ENCODE assay signal across 24 cellular contexts in the genomic region with DNA sequence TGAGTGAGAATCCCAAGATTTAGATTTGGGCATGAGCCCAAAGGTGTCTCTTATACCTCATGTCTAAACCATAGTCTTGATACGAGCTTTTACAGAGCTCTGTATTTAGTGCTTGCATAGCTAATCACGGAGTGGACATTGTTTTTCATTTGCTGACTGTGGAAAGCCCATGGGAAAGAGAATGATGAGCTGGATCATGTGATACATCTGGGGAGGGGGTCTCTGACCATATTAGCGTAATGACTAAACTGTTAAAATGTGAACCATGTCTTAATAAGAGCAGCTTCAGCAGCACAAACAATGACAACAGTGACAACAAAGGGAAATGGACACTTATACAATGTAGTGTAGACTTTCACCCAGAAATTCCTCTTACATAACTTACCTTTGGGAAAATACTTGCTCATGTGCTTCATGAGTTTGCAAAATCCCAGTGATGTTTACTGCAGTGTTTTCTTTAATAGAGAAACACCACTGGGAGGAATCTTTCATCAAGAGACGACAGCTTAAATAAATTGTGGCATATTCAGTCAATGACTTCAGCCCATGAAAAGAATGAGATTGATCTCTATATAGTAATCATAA.
"Had no signal": no experiment of that assay in that cellular context is flagged by ENCODE, and none has a peak within 500 bp of the region (broad histone marks: within the 10 kb centered on the region; RNA-seq: fewer than 3 reads in every experiment).

No MANE protein-coding gene starts in this region.

- H3K27me3 ChIP-seq: body of pancreas, esophagus squamous epithelium, gastrocnemius medialis, heart left ventricle, transverse colon had no signal

- H3K9me3 Mint-ChIP-seq: activated CD4-positive, alpha-beta T cell treated with anti-CD3 and anti-CD28 coated beads, Interleukin-2, amount 10 ng/mL, durations not matched to agents 24 days and 14 days; activated T-cell treated with anti-CD3 and anti-CD28 coated beads, Interleukin-2, amount 50 U/mL, for 72 hours; stimulated activated effector memory CD8-positive, alpha-beta T cell treated with anti-CD3 and anti-CD28 coated beads, Interleukin-12 subunit alpha, Interleukin-12 subunit beta, amount 100 ng/mL, for 72 hours had no signal

- H3K4me1 ChIP-seq: gastrocnemius medialis had no signal

- H3K36me3 ChIP-seq: esophagus squamous epithelium, gastrocnemius medialis, heart left ventricle, neutrophil, transverse colon had no signal

- DNase-seq: activated CD4-positive, alpha-beta T cell treated with anti-CD3 and anti-CD28 coated beads, Interleukin-2, amount 10 ng/mL, durations not matched to agents 24 days and 14 days; activated CD4-positive, CD25-positive, alpha-beta regulatory T cell; activated CD8-positive, alpha-beta memory T cell treated with anti-CD3 and anti-CD28 coated beads, Interleukin-2, amount 50 U/mL, for 4 hours; activated CD8-positive, alpha-beta T cell treated with anti-CD3 and anti-CD28 coated beads, Interleukin-2, amount 10 ng/mL, durations not matched to agents 7 days and 5 days; activated gamma-delta T cell treated with Interleukin-2 at 50 U/mL for 16 hours; activated T-cell treated with anti-CD3 and anti-CD28 coated beads, Interleukin-2, amount 50 U/mL, for 72 hours; amygdala; body of pancreas; caudate nucleus; effector CD4-positive, alpha-beta T cell; esophagus squamous epithelium; gastrocnemius medialis; heart left ventricle; immature natural killer cell; left cardiac atrium; natural killer cell; retina; T-helper 2 cell; transverse colon had no signal

- H3K4me1 Mint-ChIP-seq: stimulated activated effector memory CD8-positive, alpha-beta T cell treated with anti-CD3 and anti-CD28 coated beads, Interleukin-12 subunit alpha, Interleukin-12 subunit beta, amount 100 ng/mL, for 72 hours had no signal

- H3K4me3 ChIP-seq: body of pancreas, coronary artery, esophagus squamous epithelium, gastrocnemius medialis, heart left ventricle, transverse colon had no signal

- H3K9me3 ChIP-seq: body of pancreas, esophagus squamous epithelium, neutrophil had no signal

- H3K27ac ChIP-seq: body of pancreas, coronary artery, esophagus squamous epithelium, gastrocnemius medialis, heart left ventricle, neutrophil, transverse colon had no signal

- ATAC-seq: activated CD8-positive, alpha-beta T cell treated with anti-CD3 and anti-CD28 coated beads, Interleukin-2, amount 10 ng/mL, durations not matched to agents 7 days and 5 days; activated T-cell treated with anti-CD3 and anti-CD28 coated beads, Interleukin-2, amount 50 U/mL, for 72 hours; body of pancreas; gastrocnemius medialis; heart left ventricle; natural killer cell; stimulated activated effector memory CD8-positive, alpha-beta T cell treated with anti-CD3 and anti-CD28 coated beads, Interleukin-12 subunit alpha, Interleukin-12 subunit beta, amount 100 ng/mL, for 72 hours had no signal

- H3K27me3 Mint-ChIP-seq: activated naive CD8-positive, alpha-beta T cell had no signal

- H3K4me3 Mint-ChIP-seq: activated CD4-positive, alpha-beta T cell treated with anti-CD3 and anti-CD28 coated beads, Interleukin-2, amount 10 ng/mL, durations not matched to agents 24 days and 14 days; activated CD8-positive, alpha-beta T cell treated with anti-CD3 and anti-CD28 coated beads, Interleukin-2, amount 10 ng/mL, durations not matched to agents 7 days and 5 days; activated naive CD8-positive, alpha-beta T cell; activated T-cell treated with anti-CD3 and anti-CD28 coated beads, Interleukin-2, amount 50 U/mL, for 72 hours; immature natural killer cell; natural killer cell; stimulated activated effector memory CD8-positive, alpha-beta T cell treated with anti-CD3 and anti-CD28 coated beads, Interleukin-12 subunit alpha, Interleukin-12 subunit beta, amount 100 ng/mL, for 72 hours had no signal

- H3K36me3 Mint-ChIP-seq: stimulated activated effector memory CD8-positive, alpha-beta T cell treated with anti-CD3 and anti-CD28 coated beads, Interleukin-12 subunit alpha, Interleukin-12 subunit beta, amount 100 ng/mL, for 72 hours had no signal

- H3K27ac Mint-ChIP-seq: activated CD4-positive, alpha-beta T cell treated with anti-CD3 and anti-CD28 coated beads, Interleukin-2, amount 10 ng/mL, durations not matched to agents 24 days and 14 days; activated CD8-positive, alpha-beta T cell treated with anti-CD3 and anti-CD28 coated beads, Interleukin-2, amount 10 ng/mL, durations not matched to agents 7 days and 5 days; activated naive CD8-positive, alpha-beta T cell; activated T-cell treated with anti-CD3 and anti-CD28 coated beads, Interleukin-2, amount 50 U/mL, for 72 hours; immature natural killer cell; natural killer cell; stimulated activated effector memory CD8-positive, alpha-beta T cell treated with anti-CD3 and anti-CD28 coated beads, Interleukin-12 subunit alpha, Interleukin-12 subunit beta, amount 100 ng/mL, for 72 hours had no signal

- FAIRE-seq: TTC549 had no signal
